ENCODE assay signal across 27 cellular contexts in genomic region chr10:65041307-65041706, GRCh38.
"Had no signal": no experiment of that assay in that cellular context is flagged by ENCODE, and none has a peak within 500 bp of the region (broad histone marks: within the 10 kb centered on the region; RNA-seq: fewer than 3 reads in every experiment).

No MANE protein-coding gene starts in this region.

- H3K4me3 Mint-ChIP-seq: stimulated activated effector memory CD8-positive, alpha-beta T cell treated with anti-CD3 and anti-CD28 coated beads, Interleukin-12 subunit alpha, Interleukin-12 subunit beta, amount 100 ng/mL, for 72 hours; stimulated activated memory B cell treated with anti-CD40 and anti-IgM and Interleukin-4, amounts not matched to agents 10 μg/mL and 1 μg/mL and 100 μg/mL, for 72 hours; stimulated activated naive B cell treated with anti-CD40 and anti-IgM and Interleukin-4, amounts not matched to agents 10 μg/mL and 1 μg/mL and 100 μg/mL, for 72 hours; stimulated activated naive CD8-positive, alpha-beta T cell treated with anti-CD3 and anti-CD28 coated beads, Interleukin-15, amount 100 ng/mL, for 72 hours; stimulated activated naive CD8-positive, alpha-beta T cell treated with anti-CD3 and anti-CD28 coated beads, Interleukin-15, Interleukin-2, amounts not matched to agents 100 ng/mL and 50 ng/mL, for 24 hours; type B pancreatic cell had no signal

- H3K4me1 ChIP-seq: stomach, suprapubic skin, testis, thyroid gland, tibial artery, tibial nerve, transverse colon, upper lobe of left lung, upper lobe of right lung, uterus, vagina had no signal

- H3K27ac ChIP-seq: stomach, suprapubic skin, testis, thoracic aorta, thyroid gland, tibial artery, tibial nerve, transverse colon, upper lobe of left lung, upper lobe of right lung, uterus, vagina had no signal

- H3K27me3 ChIP-seq: stomach, suprapubic skin, testis, thyroid gland, tibial artery, tibial nerve, transverse colon, upper lobe of left lung, upper lobe of right lung, uterus, vagina had no signal

- ATAC-seq: stimulated activated effector memory CD8-positive, alpha-beta T cell treated with anti-CD3 and anti-CD28 coated beads, Interleukin-12 subunit alpha, Interleukin-12 subunit beta, amount 100 ng/mL, for 72 hours; stimulated activated memory B cell treated with anti-CD40 and anti-IgM and Interleukin-4, amounts not matched to agents 10 μg/mL and 1 μg/mL and 100 μg/mL, for 72 hours; stimulated activated naive B cell treated with anti-CD40 and anti-IgM and Interleukin-4, amounts not matched to agents 10 μg/mL and 1 μg/mL and 100 μg/mL, for 72 hours; stimulated activated naive CD8-positive, alpha-beta T cell treated with anti-CD3 and anti-CD28 coated beads, Interleukin-15, amount 100 ng/mL, for 72 hours; stimulated activated naive CD8-positive, alpha-beta T cell treated with anti-CD3 and anti-CD28 coated beads, Interleukin-15, Interleukin-2, amounts not matched to agents 100 U/mL and 50 U/mL, for 24 hours; upper lobe of right lung had no signal

- H3K4me3 ChIP-seq: stomach, suprapubic skin, testis, thoracic aorta, thyroid gland, tibial artery, tibial nerve, transverse colon, upper lobe of left lung, upper lobe of right lung, uterus, vagina had no signal

- H3K27me3 Mint-ChIP-seq: stimulated activated memory B cell treated with anti-CD40 and anti-IgM and Interleukin-4, amounts not matched to agents 10 μg/mL and 1 μg/mL and 100 μg/mL, for 72 hours; stimulated activated naive B cell treated with anti-CD40 and anti-IgM and Interleukin-4, amounts not matched to agents 10 μg/mL and 1 μg/mL and 100 μg/mL, for 72 hours; stimulated activated naive CD8-positive, alpha-beta T cell treated with anti-CD3 and anti-CD28 coated beads, Interleukin-15, amount 100 ng/mL, for 72 hours; stimulated activated naive CD8-positive, alpha-beta T cell treated with anti-CD3 and anti-CD28 coated beads, Interleukin-15, Interleukin-2, amounts not matched to agents 100 ng/mL and 50 ng/mL, for 24 hours; type B pancreatic cell had no signal

- H3K9me3 Mint-ChIP-seq: type B pancreatic cell had no signal

- H3K36me3 ChIP-seq: stomach, suprapubic skin, thoracic aorta, thyroid gland, tibial artery, tibial nerve, transverse colon, upper lobe of left lung, upper lobe of right lung, uterus, vagina had no signal

- H3K4me1 Mint-ChIP-seq: stimulated activated effector memory CD8-positive, alpha-beta T cell treated with anti-CD3 and anti-CD28 coated beads, Interleukin-12 subunit alpha, Interleukin-12 subunit beta, amount 100 ng/mL, for 72 hours; stimulated activated memory B cell treated with anti-CD40 and anti-IgM and Interleukin-4, amounts not matched to agents 10 μg/mL and 1 μg/mL and 100 μg/mL, for 72 hours; stimulated activated naive B cell treated with anti-CD40 and anti-IgM and Interleukin-4, amounts not matched to agents 10 μg/mL and 1 μg/mL and 100 μg/mL, for 72 hours; stimulated activated naive CD8-positive, alpha-beta T cell treated with anti-CD3 and anti-CD28 coated beads, Interleukin-15, amount 100 ng/mL, for 72 hours had no signal

- DNase-seq: stimulated activated CD4-positive, alpha-beta T cell treated with anti-CD3 and anti-CD28 coated beads, Interleukin-2, amount 100 ng/mL, for 48 hours; stimulated activated CD4-positive, alpha-beta T cell treated with anti-CD3 and anti-CD28 coated beads, Interleukin-4, amount 100 ng/mL, for 1 hour; stimulated activated CD4-positive, alpha-beta T cell treated with anti-CD3 and anti-CD28 coated beads, Interleukin-4, amount 100 ng/mL, for 24 hours; stimulated activated CD4-positive, alpha-beta T cell treated with anti-CD3 and anti-CD28 coated beads, Interleukin-4, amount 100 ng/mL, for 4 hours; stimulated activated naive B cell treated with anti-CD40 and anti-IgM and Interleukin-4, amounts not matched to agents 10 μg/mL and 1 μg/mL and 100 μg/mL, for 72 hours; stimulated activated naive CD4-positive, alpha-beta T cell; stimulated activated naive CD4-positive, alpha-beta T cell treated with Interleukin-2 at 50 U/mL for 16 hours; stimulated activated naive CD8-positive, alpha-beta T cell treated with anti-CD3 and anti-CD28 coated beads, Interleukin-15, amount 100 ng/mL, for 72 hours; stimulated activated naive CD8-positive, alpha-beta T cell treated with anti-CD3 and anti-CD28 coated beads, Interleukin-15, Interleukin-2, amounts not matched to agents 100 U/mL and 50 U/mL, for 24 hours; stomach; substantia nigra; testis; thyroid gland; tibial artery; transverse colon; trophoblast cell; upper lobe of left lung; upper lobe of right lung; uterus had no signal

- H3K27ac Mint-ChIP-seq: stimulated activated effector memory CD8-positive, alpha-beta T cell treated with anti-CD3 and anti-CD28 coated beads, Interleukin-12 subunit alpha, Interleukin-12 subunit beta, amount 100 ng/mL, for 72 hours; stimulated activated memory B cell treated with anti-CD40 and anti-IgM and Interleukin-4, amounts not matched to agents 10 μg/mL and 1 μg/mL and 100 μg/mL, for 72 hours; stimulated activated naive B cell treated with anti-CD40 and anti-IgM and Interleukin-4, amounts not matched to agents 10 μg/mL and 1 μg/mL and 100 μg/mL, for 72 hours; stimulated activated naive CD8-positive, alpha-beta T cell treated with anti-CD3 and anti-CD28 coated beads, Interleukin-15, amount 100 ng/mL, for 72 hours; stimulated activated naive CD8-positive, alpha-beta T cell treated with anti-CD3 and anti-CD28 coated beads, Interleukin-15, Interleukin-2, amounts not matched to agents 100 ng/mL and 50 ng/mL, for 24 hours; type B pancreatic cell had no signal

- H3K9me3 ChIP-seq: stomach, suprapubic skin, testis, thoracic aorta, thyroid gland, tibial artery, tibial nerve, transverse colon, upper lobe of left lung, upper lobe of right lung, uterus, vagina had no signal

- H3K36me3 Mint-ChIP-seq: stimulated activated effector memory CD8-positive, alpha-beta T cell treated with anti-CD3 and anti-CD28 coated beads, Interleukin-12 subunit alpha, Interleukin-12 subunit beta, amount 100 ng/mL, for 72 hours; stimulated activated memory B cell treated with anti-CD40 and anti-IgM and Interleukin-4, amounts not matched to agents 10 μg/mL and 1 μg/mL and 100 μg/mL, for 72 hours; stimulated activated naive B cell treated with anti-CD40 and anti-IgM and Interleukin-4, amounts not matched to agents 10 μg/mL and 1 μg/mL and 100 μg/mL, for 72 hours; type B pancreatic cell had no signal
